In genomic region chr12:68240079-68240478, GRCh38 we compare ENCODE assay signal across 8 cellular contexts. TPM values are rescaled to one million over a fixed set of nuclear protein-coding genes. Genes with fewer than 3 reads are reported as not detected.
A peak's percentile ranks its signal among the peaks of the same experiment; 100 is the strongest.
DNase-seq lines count a peak whose midpoint lies in the region; ATAC-seq and TF ChIP-seq lines count a peak whose summit lies in the region.

No MANE protein-coding gene starts in this region.

- H3K23me2 ChIP-seq in H9 (ENCODE audit: insufficient read length, low read depth, low read length, poor library complexity, severe bottlenecking): no peaks in the 10 kb centered on the region

- TF ChIP-seq RAD21 in neural cell (conservative IDR thresholded peaks at IDR 0.05): no peak

- no peak overlapping the region for H3T11ph ChIP-seq in H9 (ENCODE audit: low read length)

- TF ChIP-seq CTCF in neural cell (IDR thresholded peaks at IDR 0.05; ENCODE audit: poor library complexity, severe bottlenecking) (no peak), H9 (conservative IDR thresholded peaks at IDR 0.05) (no peak)

- H3K27ac ChIP-seq in neural cell (ENCODE audit: low read length) (peak overlapping the region; percentile 39), H9 (ENCODE audit: insufficient read length, low read depth, low read length) (no peak overlapping the region)

- H3K27me3 Mint-ChIP-seq in H9 (ENCODE audit: low read depth): no peaks in the 10 kb centered on the region

- H4K20me1 ChIP-seq in neural cell (ENCODE audit: insufficient read depth) (no peaks in the 10 kb centered on the region), H9 (ENCODE audit: control insufficient read depth, insufficient read depth, insufficient read length) (no peaks in the 10 kb centered on the region)

- no peak overlapping the region for H3K14ac ChIP-seq in H9 (ENCODE audit: insufficient read depth, low read length)

- H3K4ac ChIP-seq in H9 (ENCODE audit: low read depth, low read length): no peak overlapping the region

- H3K23ac ChIP-seq in H9 (ENCODE audit: insufficient read length, low read depth, low read length): no peak overlapping the region

- H3K9me3 ChIP-seq in neural cell (ENCODE audit: low read length) (no peaks in the 10 kb centered on the region), H9 (ENCODE audit: control insufficient read depth, low read depth, low read length) (no peaks in the 10 kb centered on the region)

- no peaks in the 10 kb centered on the region for H3K9me2 ChIP-seq in neural cell (ENCODE audit: insufficient read depth, low read length)

- H3K36me3 ChIP-seq in neural cell (ENCODE audit: insufficient read depth, low read length): no peaks in the 10 kb centered on the region

- no peak for TF ChIP-seq EP300 in neural cell (conservative IDR thresholded peaks at IDR 0.05; ENCODE audit: poor library complexity, severe bottlenecking)

- H3K4me3 ChIP-seq in neural cell (ENCODE audit: low read length): peak overlapping the region; percentile 13

- H2BK12ac ChIP-seq in H9 (ENCODE audit: insufficient read length, low read depth, low read length): no peak overlapping the region

- no peak overlapping the region for H3K56ac ChIP-seq in H9 (ENCODE audit: insufficient read length, low read depth, low read length)

- H3K27ac Mint-ChIP-seq in H9: no peak overlapping the region

- WGBS in H9 (ENCODE audit: extremely low coverage, insufficient read length, low lambda C conversion rate): no CpG with 5 or more reads among the region's 1 CpG

- H3K79me2 ChIP-seq in neural cell (replicated peaks; ENCODE audit: insufficient read depth, low read length) (no peaks in the 10 kb centered on the region), H9 (ENCODE audit: insufficient read depth, low read length) (no peaks in the 10 kb centered on the region)

- H4K91ac ChIP-seq in H9 (ENCODE audit: insufficient read length, low read depth, low read length): no peak overlapping the region

- no peaks in the 10 kb centered on the region for H3K79me1 ChIP-seq in H9 (ENCODE audit: insufficient read depth, low read depth, low read length, poor library complexity, severe bottlenecking)

- H3K9me3 Mint-ChIP-seq in H9: no peaks in the 10 kb centered on the region; a peak in 1 of 5 replicates

- H2AFZ ChIP-seq in neural cell (ENCODE audit: low read depth, low read length) (no peak overlapping the region), H9 (ENCODE audit: low read length) (no peak overlapping the region)

- H3K4me1 Mint-ChIP-seq in H9: peaks cover 0 to 2% of the 10 kb centered on the region in 2 experiments; a peak in 1 of 4 replicates

- no peak overlapping the region for H2AK5ac ChIP-seq in H9 (ENCODE audit: insufficient read length, low read length)

- no peak overlapping the region for H3K9ac ChIP-seq in neural cell (ENCODE audit: low read length)
- no peak overlapping the region for H3K9ac ChIP-seq in H9 (ENCODE audit: extremely low read depth, insufficient read length, low read length)

- H2BK20ac ChIP-seq in H9 (ENCODE audit: low read depth, low read length, poor library complexity, severe bottlenecking): no peak overlapping the region

- H2BK5ac ChIP-seq in H9 (ENCODE audit: insufficient read length, low read length): no peak overlapping the region

- ATAC-seq in HG02981 (IDR thresholded peaks at IDR 0.05; ENCODE audit: unreplicated experiment): no peak
- no peak for ATAC-seq in GM18517 (IDR thresholded peaks at IDR 0.05; ENCODE audit: unreplicated experiment)

- no peak overlapping the region for H3K4me3 Mint-ChIP-seq in H9

- DNase-seq in Daoy (ENCODE audit: low read depth) (peak; percentile 60), OCI-M1 (lab: John Stamatoyannopoulos, UW) (peak; percentile 46), dermis blood vessel endothelial cell (peak; percentile 58), H9 (no peak)
- DNase-seq in effector CD4-positive, alpha-beta T cell: no peak

- no peak overlapping the region for H4K8ac ChIP-seq in H9 (replicated peaks; ENCODE audit: insufficient read length, low read depth, low read length)

- no peak overlapping the region for H2BK15ac ChIP-seq in H9 (ENCODE audit: low read depth, low read length)

- no peak overlapping the region for H3K18ac ChIP-seq in H9 (ENCODE audit: insufficient read length, low read depth, low read length)

- H4K5ac ChIP-seq in H9 (ENCODE audit: insufficient read length, low read depth, low read length): no peak overlapping the region

- H3K36me3 Mint-ChIP-seq in H9 (ENCODE audit: insufficient read depth in 1 of 3, low read depth in 3 of 3): no peaks in the 10 kb centered on the region

- H3K4me1 ChIP-seq in H9 (ENCODE audit: insufficient read depth, low read length): no peaks in the 10 kb centered on the region

- H3K27me3 ChIP-seq in neural cell (ENCODE audit: insufficient read depth, low read depth, low read length) (no peaks in the 10 kb centered on the region), H9 (ENCODE audit: insufficient read depth, low read length) (no peaks in the 10 kb centered on the region)

- no peaks in the 10 kb centered on the region for H3F3A ChIP-seq in neural cell (ENCODE audit: insufficient read depth, low read length, poor library complexity, severe bottlenecking)

- H3K4me2 ChIP-seq in neural cell (ENCODE audit: low read length): peak overlapping the region; percentile 17
- H3K4me2 ChIP-seq in H9 (ENCODE audit: insufficient read depth, insufficient read length, low read length): no peak overlapping the region

- no peak overlapping the region for H2BK120ac ChIP-seq in H9 (ENCODE audit: low read depth, low read length, poor library complexity, severe bottlenecking)

TF ChIP-seq in neural cell, 6 proteins besides CTCF, POLR2A, EP300 and RAD21:
- TF ChIP-seq POLR2AphosphoS5 (IDR thresholded peaks at IDR 0.05): no peak
- no peak for TF ChIP-seq REST (IDR thresholded peaks at IDR 0.05; ENCODE audit: borderline replicate concordance)
- TF ChIP-seq EZH2 (IDR thresholded peaks at IDR 0.05; ENCODE audit: borderline replicate concordance, insufficient read depth, low read length, poor library complexity, severe bottlenecking): no peak
- TF ChIP-seq MXI1 (conservative IDR thresholded peaks at IDR 0.05; ENCODE audit: poor library complexity, severe bottlenecking): no peak
- no peak for TF ChIP-seq TAF1 (IDR thresholded peaks at IDR 0.05; ENCODE audit: low read depth)
- no peak for TF ChIP-seq SMC3 (conservative IDR thresholded peaks at IDR 0.05; ENCODE audit: poor library complexity)
TF ChIP-seq in neural cell: peak in this region for 0.

RNA-seq across cellular contexts. Expression of gene IL22, which starts 13.3 kb away (rescaled TPM):
- not detected in 2 replicates for total RNA-seq in Daoy (2014; rRNA removed; shearing (Covaris generic))
- not detected in 2 replicates for total RNA-seq in dermis blood vessel endothelial cell
- polyA plus RNA-seq in neural cell: not detected in 2 replicates
- polyA minus RNA-seq in neural cell: not detected in 2 replicates
- total RNA-seq in H9 (2021): not detected in 2 replicates

RNA-seq across cellular contexts. Expression of gene IL26, which starts 14.5 kb away (rescaled TPM):
- total RNA-seq in Daoy (2014; rRNA removed; shearing (Covaris generic)): not detected in 2 replicates
- not detected in 2 replicates for total RNA-seq in dermis blood vessel endothelial cell
- not detected in 2 replicates for polyA plus RNA-seq in neural cell
- not detected in 2 replicates for polyA minus RNA-seq in neural cell
- not detected in 2 replicates for total RNA-seq in H9 (2021)

Comparison
In these comparisons a context has a peak if more than half of its experiments do, and no peak if none do; other contexts are left out.
1. DNase-seq: peak in Daoy (single experiment), OCI-M1 (single experiment) and dermis blood vessel endothelial cell (single experiment); none in H9 (single experiment) and effector CD4-positive, alpha-beta T cell (single experiment).